In the genomic region with DNA sequence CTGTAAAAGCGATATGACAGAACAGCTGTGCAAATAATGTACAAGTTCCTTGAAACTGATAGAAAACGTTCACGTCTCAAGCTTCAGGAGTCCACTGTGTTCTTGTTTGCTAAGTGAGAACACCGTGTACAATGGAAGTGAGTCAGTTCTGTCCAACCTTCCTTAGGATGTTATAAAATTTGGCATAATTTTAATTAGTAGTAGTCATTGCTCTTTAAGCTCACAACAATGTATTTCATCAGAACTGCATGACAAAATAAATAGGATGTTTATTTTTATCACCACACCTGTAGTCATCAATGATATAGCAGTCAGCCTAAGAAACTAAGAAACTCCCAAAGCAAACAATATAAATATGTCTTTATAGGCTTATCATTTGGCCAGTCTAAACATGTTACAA, we compare ENCODE assay signal across 1 cellular context.
TF ChIP-seq lines count a peak whose summit lies in the region.

No MANE protein-coding gene starts in this region.

TF ChIP-seq in K562, 482 proteins besides CTCF, POLR2A, EP300 and RAD21:
- TF ChIP-seq CHD1 (IDR thresholded peaks at IDR 0.05; ENCODE audit: low read length), result no peak
- TF ChIP-seq ZNF384 (IDR thresholded peaks at IDR 0.05; ENCODE audit: low read depth, low read length), result no peak
- TF ChIP-seq SIN3A (IDR thresholded peaks at IDR 0.05; ENCODE audit: borderline replicate concordance in 2 of 2, control insufficient read depth in 1 of 2, low read depth in 2 of 2, low read length in 2 of 2), result no peak
- TF ChIP-seq, protein P1, sequence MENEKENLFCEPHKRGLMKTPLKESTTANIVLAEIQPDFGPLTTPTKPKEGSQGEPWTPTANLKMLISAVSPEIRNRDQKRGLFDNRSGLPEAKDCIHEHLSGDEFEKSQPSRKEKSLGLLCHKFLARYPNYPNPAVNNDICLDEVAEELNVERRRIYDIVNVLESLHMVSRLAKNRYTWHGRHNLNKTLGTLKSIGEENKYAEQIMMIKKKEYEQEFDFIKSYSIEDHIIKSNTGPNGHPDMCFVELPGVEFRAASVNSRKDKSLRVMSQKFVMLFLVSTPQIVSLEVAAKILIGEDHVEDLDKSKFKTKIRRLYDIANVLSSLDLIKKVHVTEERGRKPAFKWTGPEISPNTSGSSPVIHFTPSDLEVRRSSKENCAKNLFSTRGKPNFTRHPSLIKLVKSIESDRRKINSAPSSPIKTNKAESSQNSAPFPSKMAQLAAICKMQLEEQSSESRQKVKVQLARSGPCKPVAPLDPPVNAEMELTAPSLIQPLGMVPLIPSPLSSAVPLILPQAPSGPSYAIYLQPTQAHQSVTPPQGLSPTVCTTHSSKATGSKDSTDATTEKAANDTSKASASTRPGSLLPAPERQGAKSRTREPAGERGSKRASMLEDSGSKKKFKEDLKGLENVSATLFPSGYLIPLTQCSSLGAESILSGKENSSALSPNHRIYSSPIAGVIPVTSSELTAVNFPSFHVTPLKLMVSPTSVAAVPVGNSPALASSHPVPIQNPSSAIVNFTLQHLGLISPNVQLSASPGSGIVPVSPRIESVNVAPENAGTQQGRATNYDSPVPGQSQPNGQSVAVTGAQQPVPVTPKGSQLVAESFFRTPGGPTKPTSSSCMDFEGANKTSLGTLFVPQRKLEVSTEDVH (IDR thresholded peaks at IDR 0.05; ENCODE audit: low read depth, partially characterized antibody), result no peak
- TF ChIP-seq ELF1 (tag; IDR thresholded peaks at IDR 0.05), result no peak
- TF ChIP-seq, protein P2, sequence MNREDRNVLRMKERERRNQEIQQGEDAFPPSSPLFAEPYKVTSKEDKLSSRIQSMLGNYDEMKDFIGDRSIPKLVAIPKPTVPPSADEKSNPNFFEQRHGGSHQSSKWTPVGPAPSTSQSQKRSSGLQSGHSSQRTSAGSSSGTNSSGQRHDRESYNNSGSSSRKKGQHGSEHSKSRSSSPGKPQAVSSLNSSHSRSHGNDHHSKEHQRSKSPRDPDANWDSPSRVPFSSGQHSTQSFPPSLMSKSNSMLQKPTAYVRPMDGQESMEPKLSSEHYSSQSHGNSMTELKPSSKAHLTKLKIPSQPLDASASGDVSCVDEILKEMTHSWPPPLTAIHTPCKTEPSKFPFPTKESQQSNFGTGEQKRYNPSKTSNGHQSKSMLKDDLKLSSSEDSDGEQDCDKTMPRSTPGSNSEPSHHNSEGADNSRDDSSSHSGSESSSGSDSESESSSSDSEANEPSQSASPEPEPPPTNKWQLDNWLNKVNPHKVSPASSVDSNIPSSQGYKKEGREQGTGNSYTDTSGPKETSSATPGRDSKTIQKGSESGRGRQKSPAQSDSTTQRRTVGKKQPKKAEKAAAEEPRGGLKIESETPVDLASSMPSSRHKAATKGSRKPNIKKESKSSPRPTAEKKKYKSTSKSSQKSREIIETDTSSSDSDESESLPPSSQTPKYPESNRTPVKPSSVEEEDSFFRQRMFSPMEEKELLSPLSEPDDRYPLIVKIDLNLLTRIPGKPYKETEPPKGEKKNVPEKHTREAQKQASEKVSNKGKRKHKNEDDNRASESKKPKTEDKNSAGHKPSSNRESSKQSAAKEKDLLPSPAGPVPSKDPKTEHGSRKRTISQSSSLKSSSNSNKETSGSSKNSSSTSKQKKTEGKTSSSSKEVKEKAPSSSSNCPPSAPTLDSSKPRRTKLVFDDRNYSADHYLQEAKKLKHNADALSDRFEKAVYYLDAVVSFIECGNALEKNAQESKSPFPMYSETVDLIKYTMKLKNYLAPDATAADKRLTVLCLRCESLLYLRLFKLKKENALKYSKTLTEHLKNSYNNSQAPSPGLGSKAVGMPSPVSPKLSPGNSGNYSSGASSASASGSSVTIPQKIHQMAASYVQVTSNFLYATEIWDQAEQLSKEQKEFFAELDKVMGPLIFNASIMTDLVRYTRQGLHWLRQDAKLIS (CRISPR knock-in tag; IDR thresholded peaks at IDR 0.05), result no peak
- no peak for TF ChIP-seq ZNF184 (CRISPR knock-in tag; IDR thresholded peaks at IDR 0.05)
- no peak for TF ChIP-seq MCM7 (IDR thresholded peaks at IDR 0.05)
- no peak for TF ChIP-seq ZNF354B (CRISPR knock-in tag; IDR thresholded peaks at IDR 0.05)
- TF ChIP-seq SMAD1 (IDR thresholded peaks at IDR 0.05; ENCODE audit: low read depth, low read length, partially characterized antibody), result no peak
- TF ChIP-seq KDM5B (IDR thresholded peaks at IDR 0.05; ENCODE audit: insufficient replicate concordance, low read depth, low read length), result no peak
- no peak for TF ChIP-seq ZNF444 (CRISPR knock-in tag; IDR thresholded peaks at IDR 0.05)
